ENCODE assay signal across 21 cellular contexts in genomic region chr17:323181-323580, GRCh38. TPM values are rescaled to one million over a fixed set of nuclear protein-coding genes. Genes with fewer than 3 reads are reported as not detected.
DNase-seq lines count a peak whose midpoint lies in the region; ATAC-seq, FAIRE-seq and TF ChIP-seq lines count a peak whose summit lies in the region.
"Had no signal": no experiment of that assay in that cellular context is flagged by ENCODE, and none has a peak within 500 bp of the region (broad histone marks: within the 10 kb centered on the region; RNA-seq: fewer than 3 reads in every experiment).

No MANE protein-coding gene starts in this region.

- no peak overlapping the region for H3K27ac Mint-ChIP-seq in activated naive CD8-positive, alpha-beta T cell treated with anti-CD3 and anti-CD28 coated beads, Interleukin-2, amount 10 ng/mL, durations not matched to agents 7 days and 5 days
- H3K27ac Mint-ChIP-seq in activated naive CD8-positive, alpha-beta T cell treated with anti-CD3 and anti-CD28 coated beads for 36 hours: no peak overlapping the region
- H3K27ac Mint-ChIP-seq in activated CD4-positive, alpha-beta T cell treated with anti-CD3 and anti-CD28 coated beads, Interleukin-2, amount 10 ng/mL, durations not matched to agents 7 days and 5 days: no peak overlapping the region
- H3K27ac Mint-ChIP-seq in activated CD4-positive, alpha-beta T cell treated with anti-CD3 and anti-CD28 coated beads for 36 hours: no peak overlapping the region
- no peak overlapping the region for H3K27ac Mint-ChIP-seq in natural killer cell treated with Interleukin-12 subunit alpha and Interleukin-12 subunit beta and Interleukin-15 and Interleukin-18, amount 100 ng/mL, for 72 hours
- H3K27ac Mint-ChIP-seq: CD4-positive, CD25-positive, alpha-beta regulatory T cell; IgD-negative memory B cell had no signal

- no peak for FAIRE-seq in kidney (lab: Jason Lieb, UNC)
- FAIRE-seq: G401.6 had no signal

- no peak overlapping the region for H3K4me3 Mint-ChIP-seq in activated naive CD8-positive, alpha-beta T cell treated with anti-CD3 and anti-CD28 coated beads, Interleukin-2, amount 10 ng/mL, durations not matched to agents 7 days and 5 days
- H3K4me3 Mint-ChIP-seq in activated naive CD8-positive, alpha-beta T cell treated with anti-CD3 and anti-CD28 coated beads for 36 hours: no peak overlapping the region
- no peak overlapping the region for H3K4me3 Mint-ChIP-seq in activated CD4-positive, alpha-beta T cell treated with anti-CD3 and anti-CD28 coated beads, Interleukin-2, amount 10 ng/mL, durations not matched to agents 7 days and 5 days
- no peak overlapping the region for H3K4me3 Mint-ChIP-seq in activated CD4-positive, alpha-beta T cell treated with anti-CD3 and anti-CD28 coated beads for 36 hours
- H3K4me3 Mint-ChIP-seq in natural killer cell treated with Interleukin-12 subunit alpha and Interleukin-12 subunit beta and Interleukin-15 and Interleukin-18, amount 100 ng/mL, for 72 hours: no peak overlapping the region
- H3K4me3 Mint-ChIP-seq: CD4-positive, CD25-positive, alpha-beta regulatory T cell; IgD-negative memory B cell had no signal

- no peaks in the 10 kb centered on the region for H3K9me3 Mint-ChIP-seq in activated naive CD8-positive, alpha-beta T cell treated with anti-CD3 and anti-CD28 coated beads, Interleukin-2, amount 10 ng/mL, durations not matched to agents 7 days and 5 days
- no peaks in the 10 kb centered on the region for H3K9me3 Mint-ChIP-seq in activated naive CD8-positive, alpha-beta T cell treated with anti-CD3 and anti-CD28 coated beads for 36 hours
- H3K9me3 Mint-ChIP-seq in activated CD4-positive, alpha-beta T cell treated with anti-CD3 and anti-CD28 coated beads, Interleukin-2, amount 10 ng/mL, durations not matched to agents 7 days and 5 days: peaks cover 4% of the 10 kb centered on the region
- no peaks in the 10 kb centered on the region for H3K9me3 Mint-ChIP-seq in activated CD4-positive, alpha-beta T cell treated with anti-CD3 and anti-CD28 coated beads for 36 hours (ENCODE audit: low read depth)
- H3K9me3 Mint-ChIP-seq in natural killer cell treated with Interleukin-12 subunit alpha and Interleukin-12 subunit beta and Interleukin-15 and Interleukin-18, amount 100 ng/mL, for 72 hours: no peaks in the 10 kb centered on the region
- H3K9me3 Mint-ChIP-seq: IgD-negative memory B cell had no signal

- H3K36me3 ChIP-seq in kidney (ENCODE audit: control insufficient read depth in 1 of 2, insufficient read depth in 2 of 2, low read length in 2 of 2): peaks cover 4 to 12% of the 10 kb centered on the region in 2 donors
- H3K36me3 ChIP-seq: BE2C had no signal

- no peaks in the 10 kb centered on the region for H3K36me3 Mint-ChIP-seq in activated naive CD8-positive, alpha-beta T cell treated with anti-CD3 and anti-CD28 coated beads, Interleukin-2, amount 10 ng/mL, durations not matched to agents 7 days and 5 days
- H3K36me3 Mint-ChIP-seq in activated naive CD8-positive, alpha-beta T cell treated with anti-CD3 and anti-CD28 coated beads for 36 hours: no peaks in the 10 kb centered on the region
- no peaks in the 10 kb centered on the region for H3K36me3 Mint-ChIP-seq in activated CD4-positive, alpha-beta T cell treated with anti-CD3 and anti-CD28 coated beads, Interleukin-2, amount 10 ng/mL, durations not matched to agents 7 days and 5 days (ENCODE audit: low read depth)
- peaks cover 2% of the 10 kb centered on the region for H3K36me3 Mint-ChIP-seq in activated CD4-positive, alpha-beta T cell treated with anti-CD3 and anti-CD28 coated beads for 36 hours (ENCODE audit: low read depth)
- peaks cover 7% of the 10 kb centered on the region for H3K36me3 Mint-ChIP-seq in natural killer cell treated with Interleukin-12 subunit alpha and Interleukin-12 subunit beta and Interleukin-15 and Interleukin-18, amount 100 ng/mL, for 72 hours

- no peaks in the 10 kb centered on the region for H3K9me3 ChIP-seq in kidney (ENCODE audit: control insufficient read depth in 1 of 2, low read length in 2 of 2)
- H3K9me3 ChIP-seq: BE2C had no signal

- H3K27ac ChIP-seq in kidney (ENCODE audit: low read depth in 2 of 2, low read length in 2 of 2): no peak overlapping the region
- H3K27ac ChIP-seq: 22Rv1, KMS-11 had no signal

- DNase-seq in activated naive CD8-positive, alpha-beta T cell treated with anti-CD3 and anti-CD28 coated beads, Interleukin-2, amount 10 ng/mL, durations not matched to agents 7 days and 5 days: peak; percentile 10
- DNase-seq in activated naive CD8-positive, alpha-beta T cell treated with anti-CD3 and anti-CD28 coated beads for 36 hours: no peak
- DNase-seq in kidney: peak; percentile 24
- DNase-seq in posterior vena cava (ENCODE audit: low spot score): peak; percentile 8
- no peak for DNase-seq in activated CD4-positive, alpha-beta T cell treated with anti-CD3 and anti-CD28 coated beads, Interleukin-2, amount 10 ng/mL, durations not matched to agents 7 days and 5 days
- no peak for DNase-seq in activated CD4-positive, alpha-beta T cell treated with anti-CD3 and anti-CD28 coated beads for 36 hours
- no peak for DNase-seq in natural killer cell treated with Interleukin-12 subunit alpha and Interleukin-12 subunit beta and Interleukin-15 and Interleukin-18, amount 100 ng/mL, for 72 hours (ENCODE audit: low spot score)
- DNase-seq in medulla oblongata (ENCODE audit: extremely low spot score): no peak
- DNase-seq: BE2C; CD4-positive, CD25-positive, alpha-beta regulatory T cell; GOT3; HCEC 1CT; NCI-H1092; NCI-H1694 treated with DMSO at 0.1 percent for 48 hours; NCI-H2227 treated with DMSO at 0.1 percent for 48 hours; RPMI8226; SHP77 had no signal

- ATAC-seq in activated naive CD8-positive, alpha-beta T cell treated with anti-CD3 and anti-CD28 coated beads, Interleukin-2, amount 10 ng/mL, durations not matched to agents 7 days and 5 days (ENCODE audit: low read depth): no peak
- ATAC-seq in activated CD4-positive, alpha-beta T cell treated with anti-CD3 and anti-CD28 coated beads for 36 hours: no peak
- no peak for ATAC-seq in natural killer cell treated with Interleukin-12 subunit alpha and Interleukin-12 subunit beta and Interleukin-15 and Interleukin-18, amount 100 ng/mL, for 72 hours

- no peak overlapping the region for H3K9ac ChIP-seq in kidney (ENCODE audit: low read length in 2 of 2)
- H3K9ac ChIP-seq: KMS-11 had no signal

- no peaks in the 10 kb centered on the region for H3K4me1 Mint-ChIP-seq in activated naive CD8-positive, alpha-beta T cell treated with anti-CD3 and anti-CD28 coated beads, Interleukin-2, amount 10 ng/mL, durations not matched to agents 7 days and 5 days
- H3K4me1 Mint-ChIP-seq in activated naive CD8-positive, alpha-beta T cell treated with anti-CD3 and anti-CD28 coated beads for 36 hours: no peaks in the 10 kb centered on the region
- no peaks in the 10 kb centered on the region for H3K4me1 Mint-ChIP-seq in activated CD4-positive, alpha-beta T cell treated with anti-CD3 and anti-CD28 coated beads, Interleukin-2, amount 10 ng/mL, durations not matched to agents 7 days and 5 days
- no peaks in the 10 kb centered on the region for H3K4me1 Mint-ChIP-seq in activated CD4-positive, alpha-beta T cell treated with anti-CD3 and anti-CD28 coated beads for 36 hours
- H3K4me1 Mint-ChIP-seq in natural killer cell treated with Interleukin-12 subunit alpha and Interleukin-12 subunit beta and Interleukin-15 and Interleukin-18, amount 100 ng/mL, for 72 hours (ENCODE audit: low read depth in 2 of 2): peaks cover 0 to 2% of the 10 kb centered on the region in 2 donors
- H3K4me1 Mint-ChIP-seq: IgD-negative memory B cell had no signal

- no peaks in the 10 kb centered on the region for H3K27me3 Mint-ChIP-seq in activated naive CD8-positive, alpha-beta T cell treated with anti-CD3 and anti-CD28 coated beads, Interleukin-2, amount 10 ng/mL, durations not matched to agents 7 days and 5 days
- no peaks in the 10 kb centered on the region for H3K27me3 Mint-ChIP-seq in activated naive CD8-positive, alpha-beta T cell treated with anti-CD3 and anti-CD28 coated beads for 36 hours
- H3K27me3 Mint-ChIP-seq in activated CD4-positive, alpha-beta T cell treated with anti-CD3 and anti-CD28 coated beads, Interleukin-2, amount 10 ng/mL, durations not matched to agents 7 days and 5 days: no peaks in the 10 kb centered on the region
- H3K27me3 Mint-ChIP-seq in activated CD4-positive, alpha-beta T cell treated with anti-CD3 and anti-CD28 coated beads for 36 hours: no peaks in the 10 kb centered on the region
- no peaks in the 10 kb centered on the region for H3K27me3 Mint-ChIP-seq in natural killer cell treated with Interleukin-12 subunit alpha and Interleukin-12 subunit beta and Interleukin-15 and Interleukin-18, amount 100 ng/mL, for 72 hours
- H3K27me3 Mint-ChIP-seq: CD4-positive, CD25-positive, alpha-beta regulatory T cell; IgD-negative memory B cell had no signal

- POLR2A ChIA-PET in activated naive CD8-positive, alpha-beta T cell treated with anti-CD3 and anti-CD28 coated beads, Interleukin-2, amount 10 ng/mL, durations not matched to agents 7 days and 5 days (lab: Charles Lee): no interaction called here
- POLR2A ChIA-PET in activated CD4-positive, alpha-beta T cell treated with anti-CD3 and anti-CD28 coated beads, Interleukin-2, amount 10 ng/mL, durations not matched to agents 7 days and 5 days (lab: Charles Lee): no interaction called here
- POLR2A ChIA-PET in activated CD4-positive, alpha-beta T cell treated with anti-CD3 and anti-CD28 coated beads for 36 hours (lab: Charles Lee): no interaction called here

- intact Hi-C loops in kidney (cut with DNase I) (no loop called here), posterior vena cava (cut with DNase I) (no loop called here)
- intact Hi-C loops in activated CD4-positive, alpha-beta T cell treated with anti-CD3 and anti-CD28 coated beads for 36 hours (cut with DNase I, micrococcal nuclease): no loop called here

- no peak for TF ChIP-seq CTCF in kidney (IDR thresholded peaks at IDR 0.05; ENCODE audit: borderline replicate concordance, extremely low read depth, insufficient read depth)

- no peak overlapping the region for H3K4me3 ChIP-seq in kidney (ENCODE audit: low read length in 2 of 2)

- H3K4me1 ChIP-seq in kidney (ENCODE audit: control insufficient read depth in 1 of 2, insufficient read depth in 1 of 2, low read depth in 1 of 2, low read length in 2 of 2): no peaks in the 10 kb centered on the region
- H3K4me1 ChIP-seq: BE2C had no signal

- CTCF ChIA-PET in activated CD4-positive, alpha-beta T cell treated with anti-CD3 and anti-CD28 coated beads, Interleukin-2, amount 10 ng/mL, durations not matched to agents 7 days and 5 days (lab: Charles Lee): no interaction called here
- CTCF ChIA-PET in activated CD4-positive, alpha-beta T cell treated with anti-CD3 and anti-CD28 coated beads for 36 hours (lab: Charles Lee): no interaction called here

RNA-seq across cellular contexts. Expression of gene RPH3AL, which starts 29.4 kb away (rescaled TPM):
- total RNA-seq in activated naive CD8-positive, alpha-beta T cell treated with anti-CD3 and anti-CD28 coated beads, Interleukin-2, amount 10 ng/mL, durations not matched to agents 7 days and 5 days: 1 to 10 TPM; 2.1 to 2.7 TPM
- total RNA-seq in activated naive CD8-positive, alpha-beta T cell treated with anti-CD3 and anti-CD28 coated beads for 36 hours: 1 to 10 TPM in 1 of 2 experiments, under 1 TPM in 1; 0.64 to 1.2 TPM
- 55.9 TPM for total RNA-seq in kidney
- 18.1 TPM for polyA plus RNA-seq in kidney (ENCODE audit: insufficient read depth, low read depth, low replicate concordance)
- total RNA-seq in posterior vena cava: 10 to 100 TPM in 1 of 2 donors, 1 to 10 TPM in 1; 9.7 to 11.2 TPM
- 1 to 10 TPM; 3.2 to 4.6 TPM for total RNA-seq in activated CD4-positive, alpha-beta T cell treated with anti-CD3 and anti-CD28 coated beads, Interleukin-2, amount 10 ng/mL, durations not matched to agents 7 days and 5 days
- 1 to 10 TPM; 1.4 to 2.0 TPM for total RNA-seq in activated CD4-positive, alpha-beta T cell treated with anti-CD3 and anti-CD28 coated beads for 36 hours
- 1 to 10 TPM; 2.6 to 6.8 TPM for total RNA-seq in natural killer cell treated with Interleukin-12 subunit alpha and Interleukin-12 subunit beta and Interleukin-15 and Interleukin-18, amount 100 ng/mL, for 72 hours

Comparison
In these comparisons a context has a peak if more than half of its experiments do, and no peak if none do; other contexts are left out.
1. DNase-seq: peak in activated naive CD8-positive, alpha-beta T cell treated with anti-CD3 and anti-CD28 coated beads, Interleukin-2, amount 10 ng/mL, durations not matched to agents 7 days and 5 days (single experiment), kidney (single experiment) and posterior vena cava (single experiment); none in activated naive CD8-positive, alpha-beta T cell treated with anti-CD3 and anti-CD28 coated beads for 36 hours (single experiment), activated CD4-positive, alpha-beta T cell treated with anti-CD3 and anti-CD28 coated beads, Interleukin-2, amount 10 ng/mL, durations not matched to agents 7 days and 5 days (single experiment), activated CD4-positive, alpha-beta T cell treated with anti-CD3 and anti-CD28 coated beads for 36 hours (single experiment), natural killer cell treated with Interleukin-12 subunit alpha and Interleukin-12 subunit beta and Interleukin-15 and Interleukin-18, amount 100 ng/mL, for 72 hours (single experiment) and medulla oblongata (single experiment).